In the genomic region with DNA sequence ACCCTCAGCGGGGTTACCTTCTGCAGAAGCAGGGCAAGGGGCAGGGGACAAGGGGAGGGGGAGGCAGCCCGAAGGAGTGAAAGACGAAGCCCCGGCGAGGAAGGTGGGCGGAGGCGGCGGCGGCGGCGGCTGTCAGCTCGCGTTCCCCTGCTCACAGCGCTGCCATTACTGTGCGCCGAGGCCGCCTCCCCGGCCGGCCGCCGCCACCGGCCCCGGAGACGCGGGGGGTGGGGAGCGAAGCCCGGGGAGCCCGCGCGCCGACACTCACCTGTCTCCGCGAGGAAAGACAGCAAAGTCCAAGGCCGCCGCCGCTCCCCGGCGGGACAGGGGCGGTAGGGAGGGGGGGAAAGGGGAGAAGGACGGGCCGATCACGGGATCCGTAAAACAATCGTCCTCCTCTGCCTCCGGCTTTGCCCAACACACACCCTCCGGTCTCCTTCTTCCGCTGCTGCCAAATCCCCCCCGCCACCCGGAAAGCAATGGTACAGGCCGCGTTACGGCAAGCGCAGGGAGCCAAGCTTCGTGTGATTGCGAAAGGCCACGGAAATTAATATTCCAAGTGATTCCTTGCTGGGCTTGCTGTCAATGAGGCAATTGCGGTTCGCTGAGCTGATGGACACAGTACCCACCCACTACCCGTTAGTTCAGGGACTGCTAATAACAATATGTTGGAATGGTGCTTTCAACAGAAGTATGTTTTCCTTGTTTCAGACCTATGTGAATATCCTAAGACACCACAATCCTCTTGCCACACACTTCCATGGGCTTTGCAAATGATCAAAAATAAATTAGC, we compare ENCODE assay signal across 1 cellular context.
TF ChIP-seq lines count a peak whose summit lies in the region.

A gene (minus strand): TSS at position 180 of the 793 bp plus-strand sequence. CDS start 19,024 bp downstream, outside the sequence.

TF ChIP-seq in HepG2, 621 proteins besides CTCF, POLR2A, EP300 and RAD21 (continued from another document and continues in another):
- TF ChIP-seq, protein P1, sequence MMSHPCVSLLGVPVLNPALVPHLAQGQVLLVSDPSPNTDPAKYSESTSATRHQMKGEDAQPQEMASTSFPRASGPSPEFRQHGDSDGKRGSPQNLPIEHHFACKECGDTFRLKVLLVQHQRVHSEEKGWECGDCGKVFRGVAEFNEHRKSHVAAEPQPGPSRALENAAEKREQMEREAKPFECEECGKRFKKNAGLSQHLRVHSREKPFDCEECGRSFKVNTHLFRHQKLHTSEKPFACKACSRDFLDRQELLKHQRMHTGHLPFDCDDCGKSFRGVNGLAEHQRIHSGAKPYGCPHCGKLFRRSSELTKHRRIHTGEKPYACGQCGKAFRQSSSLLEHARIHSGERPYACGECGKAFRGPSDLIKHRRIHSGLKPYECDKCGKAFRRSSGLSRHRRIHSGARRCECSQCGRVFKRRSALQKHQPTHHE (CRISPR knock-in tag; IDR thresholded peaks at IDR 0.05; ENCODE audit: borderline replicate concordance): 0 out of 2 replicates have a peak, but pooled peaks have one; percentile 69
- TF ChIP-seq, protein P2, sequence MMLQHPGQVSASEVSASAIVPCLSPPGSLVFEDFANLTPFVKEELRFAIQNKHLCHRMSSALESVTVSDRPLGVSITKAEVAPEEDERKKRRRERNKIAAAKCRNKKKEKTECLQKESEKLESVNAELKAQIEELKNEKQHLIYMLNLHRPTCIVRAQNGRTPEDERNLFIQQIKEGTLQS (CRISPR knock-in tag; IDR thresholded peaks at IDR 0.05): no peak
- TF ChIP-seq KLF11 (CRISPR knock-in tag; IDR thresholded peaks at IDR 0.05) (no peak), TSC22D2 (CRISPR knock-in tag; IDR thresholded peaks at IDR 0.05; ENCODE audit: borderline replicate concordance) (no peak), RORA (CRISPR knock-in tag; IDR thresholded peaks at IDR 0.05) (no peak), KLF13 (CRISPR knock-in tag; IDR thresholded peaks at IDR 0.05) (no peak), ZNF329 (CRISPR knock-in tag; IDR thresholded peaks at IDR 0.05; ENCODE audit: low read depth) (no peak), DPF2 (CRISPR knock-in tag; IDR thresholded peaks at IDR 0.05; ENCODE audit: borderline replicate concordance, low read depth) (no peak), SIX4 (CRISPR knock-in tag; IDR thresholded peaks at IDR 0.05) (no peak), ZNF441 (CRISPR knock-in tag; IDR thresholded peaks at IDR 0.05; ENCODE audit: borderline replicate concordance) (peak; percentile 66; the same call in 1 of the 2 replicates), HNRNPL (IDR thresholded peaks at IDR 0.05; ENCODE audit: low read depth, low read length) (no peak), EED (CRISPR knock-in tag; IDR thresholded peaks at IDR 0.05) (no peak), HOXA9 (CRISPR knock-in tag; IDR thresholded peaks at IDR 0.05; ENCODE audit: borderline replicate concordance) (no peak), ZNF12 (CRISPR knock-in tag; IDR thresholded peaks at IDR 0.05) (peak; percentile 67; the same call in 1 of the 2 replicates), IKZF1 (IDR thresholded peaks at IDR 0.05) (no peak), KAT8 (CRISPR knock-in tag; IDR thresholded peaks at IDR 0.05) (peak; percentile 90), CAMTA2 (CRISPR knock-in tag; IDR thresholded peaks at IDR 0.05; ENCODE audit: borderline replicate concordance) (no peak), ZNF251 (CRISPR knock-in tag; IDR thresholded peaks at IDR 0.05) (no peak), PAWR (CRISPR knock-in tag; IDR thresholded peaks at IDR 0.05; ENCODE audit: borderline replicate concordance) (no peak), MTF2 (CRISPR knock-in tag; IDR thresholded peaks at IDR 0.05; ENCODE audit: borderline replicate concordance) (0 out of 2 replicates have a peak, but pooled peaks have one; percentile 9), HNF4A (CRISPR knock-in tag; IDR thresholded peaks at IDR 0.05) (no peak; the same call in 1 of the 2 replicates), ZMYM3 (CRISPR knock-in tag; IDR thresholded peaks at IDR 0.05) (peak; percentile 80), AKAP8 (CRISPR knock-in tag; IDR thresholded peaks at IDR 0.05) (no peak), ZNF7 (CRISPR knock-in tag; IDR thresholded peaks at IDR 0.05) (no peak), ZNF775 (CRISPR knock-in tag; IDR thresholded peaks at IDR 0.05; ENCODE audit: borderline replicate concordance) (no peak), ZC3H4 (CRISPR knock-in tag; IDR thresholded peaks at IDR 0.05; ENCODE audit: borderline replicate concordance) (no peak), ZMYM4 (CRISPR knock-in tag; IDR thresholded peaks at IDR 0.05) (peak; percentile 92), KDM5A (IDR thresholded peaks at IDR 0.05; ENCODE audit: borderline replicate concordance, low read length) (peak; percentile 92), PRPF4 (IDR thresholded peaks at IDR 0.05; ENCODE audit: low read depth, low read length, poor library complexity, severe bottlenecking) (no peak), AGO1 (IDR thresholded peaks at IDR 0.05; ENCODE audit: low read depth, low read length, poor library complexity, severe bottlenecking) (no peak), MAF1 (CRISPR knock-in tag; IDR thresholded peaks at IDR 0.05; ENCODE audit: borderline replicate concordance) (peak; percentile 68; the same call in 1 of the 2 replicates), ZNF788 (CRISPR knock-in tag; IDR thresholded peaks at IDR 0.05; ENCODE audit: borderline replicate concordance) (peak; percentile 84)
- TF ChIP-seq, protein P3, sequence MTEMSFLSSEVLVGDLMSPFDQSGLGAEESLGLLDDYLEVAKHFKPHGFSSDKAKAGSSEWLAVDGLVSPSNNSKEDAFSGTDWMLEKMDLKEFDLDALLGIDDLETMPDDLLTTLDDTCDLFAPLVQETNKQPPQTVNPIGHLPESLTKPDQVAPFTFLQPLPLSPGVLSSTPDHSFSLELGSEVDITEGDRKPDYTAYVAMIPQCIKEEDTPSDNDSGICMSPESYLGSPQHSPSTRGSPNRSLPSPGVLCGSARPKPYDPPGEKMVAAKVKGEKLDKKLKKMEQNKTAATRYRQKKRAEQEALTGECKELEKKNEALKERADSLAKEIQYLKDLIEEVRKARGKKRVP (CRISPR knock-in tag; IDR thresholded peaks at IDR 0.05): peak in 1 of 2 experiments; percentile 52; a peak in 2 of 4 replicates
- TF ChIP-seq, protein P4, sequence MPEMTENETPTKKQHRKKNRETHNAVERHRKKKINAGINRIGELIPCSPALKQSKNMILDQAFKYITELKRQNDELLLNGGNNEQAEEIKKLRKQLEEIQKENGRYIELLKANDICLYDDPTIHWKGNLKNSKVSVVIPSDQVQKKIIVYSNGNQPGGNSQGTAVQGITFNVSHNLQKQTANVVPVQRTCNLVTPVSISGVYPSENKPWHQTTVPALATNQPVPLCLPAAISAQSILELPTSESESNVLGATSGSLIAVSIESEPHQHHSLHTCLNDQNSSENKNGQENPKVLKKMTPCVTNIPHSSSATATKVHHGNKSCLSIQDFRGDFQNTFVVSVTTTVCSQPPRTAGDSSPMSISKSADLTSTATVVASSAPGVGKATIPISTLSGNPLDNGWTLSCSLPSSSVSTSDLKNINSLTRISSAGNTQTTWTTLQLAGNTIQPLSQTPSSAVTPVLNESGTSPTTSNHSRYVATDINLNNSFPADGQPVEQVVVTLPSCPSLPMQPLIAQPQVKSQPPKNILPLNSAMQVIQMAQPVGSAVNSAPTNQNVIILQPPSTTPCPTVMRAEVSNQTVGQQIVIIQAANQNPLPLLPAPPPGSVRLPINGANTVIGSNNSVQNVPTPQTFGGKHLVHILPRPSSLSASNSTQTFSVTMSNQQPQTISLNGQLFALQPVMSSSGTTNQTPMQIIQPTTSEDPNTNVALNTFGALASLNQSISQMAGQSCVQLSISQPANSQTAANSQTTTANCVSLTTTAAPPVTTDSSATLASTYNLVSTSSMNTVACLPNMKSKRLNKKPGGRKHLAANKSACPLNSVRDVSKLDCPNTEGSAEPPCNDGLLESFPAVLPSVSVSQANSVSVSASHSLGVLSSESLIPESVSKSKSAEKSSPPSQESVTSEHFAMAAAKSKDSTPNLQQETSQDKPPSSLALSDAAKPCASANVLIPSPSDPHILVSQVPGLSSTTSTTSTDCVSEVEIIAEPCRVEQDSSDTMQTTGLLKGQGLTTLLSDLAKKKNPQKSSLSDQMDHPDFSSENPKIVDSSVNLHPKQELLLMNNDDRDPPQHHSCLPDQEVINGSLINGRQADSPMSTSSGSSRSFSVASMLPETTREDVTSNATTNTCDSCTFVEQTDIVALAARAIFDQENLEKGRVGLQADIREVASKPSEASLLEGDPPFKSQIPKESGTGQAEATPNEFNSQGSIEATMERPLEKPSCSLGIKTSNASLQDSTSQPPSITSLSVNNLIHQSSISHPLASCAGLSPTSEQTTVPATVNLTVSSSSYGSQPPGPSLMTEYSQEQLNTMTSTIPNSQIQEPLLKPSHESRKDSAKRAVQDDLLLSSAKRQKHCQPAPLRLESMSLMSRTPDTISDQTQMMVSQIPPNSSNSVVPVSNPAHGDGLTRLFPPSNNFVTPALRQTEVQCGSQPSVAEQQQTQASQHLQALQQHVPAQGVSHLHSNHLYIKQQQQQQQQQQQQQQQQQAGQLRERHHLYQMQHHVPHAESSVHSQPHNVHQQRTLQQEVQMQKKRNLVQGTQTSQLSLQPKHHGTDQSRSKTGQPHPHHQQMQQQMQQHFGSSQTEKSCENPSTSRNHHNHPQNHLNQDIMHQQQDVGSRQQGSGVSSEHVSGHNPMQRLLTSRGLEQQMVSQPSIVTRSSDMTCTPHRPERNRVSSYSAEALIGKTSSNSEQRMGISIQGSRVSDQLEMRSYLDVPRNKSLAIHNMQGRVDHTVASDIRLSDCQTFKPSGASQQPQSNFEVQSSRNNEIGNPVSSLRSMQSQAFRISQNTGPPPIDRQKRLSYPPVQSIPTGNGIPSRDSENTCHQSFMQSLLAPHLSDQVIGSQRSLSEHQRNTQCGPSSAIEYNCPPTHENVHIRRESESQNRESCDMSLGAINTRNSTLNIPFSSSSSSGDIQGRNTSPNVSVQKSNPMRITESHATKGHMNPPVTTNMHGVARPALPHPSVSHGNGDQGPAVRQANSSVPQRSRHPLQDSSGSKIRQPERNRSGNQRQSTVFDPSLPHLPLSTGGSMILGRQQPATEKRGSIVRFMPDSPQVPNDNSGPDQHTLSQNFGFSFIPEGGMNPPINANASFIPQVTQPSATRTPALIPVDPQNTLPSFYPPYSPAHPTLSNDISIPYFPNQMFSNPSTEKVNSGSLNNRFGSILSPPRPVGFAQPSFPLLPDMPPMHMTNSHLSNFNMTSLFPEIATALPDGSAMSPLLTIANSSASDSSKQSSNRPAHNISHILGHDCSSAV (CRISPR knock-in tag; IDR thresholded peaks at IDR 0.05; ENCODE audit: borderline replicate concordance): no peak
- TF ChIP-seq, protein P5, sequence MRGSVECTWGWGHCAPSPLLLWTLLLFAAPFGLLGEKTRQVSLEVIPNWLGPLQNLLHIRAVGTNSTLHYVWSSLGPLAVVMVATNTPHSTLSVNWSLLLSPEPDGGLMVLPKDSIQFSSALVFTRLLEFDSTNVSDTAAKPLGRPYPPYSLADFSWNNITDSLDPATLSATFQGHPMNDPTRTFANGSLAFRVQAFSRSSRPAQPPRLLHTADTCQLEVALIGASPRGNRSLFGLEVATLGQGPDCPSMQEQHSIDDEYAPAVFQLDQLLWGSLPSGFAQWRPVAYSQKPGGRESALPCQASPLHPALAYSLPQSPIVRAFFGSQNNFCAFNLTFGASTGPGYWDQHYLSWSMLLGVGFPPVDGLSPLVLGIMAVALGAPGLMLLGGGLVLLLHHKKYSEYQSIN (CRISPR knock-in tag; IDR thresholded peaks at IDR 0.05; ENCODE audit: borderline replicate concordance): no peak
- TF ChIP-seq, protein P6, sequence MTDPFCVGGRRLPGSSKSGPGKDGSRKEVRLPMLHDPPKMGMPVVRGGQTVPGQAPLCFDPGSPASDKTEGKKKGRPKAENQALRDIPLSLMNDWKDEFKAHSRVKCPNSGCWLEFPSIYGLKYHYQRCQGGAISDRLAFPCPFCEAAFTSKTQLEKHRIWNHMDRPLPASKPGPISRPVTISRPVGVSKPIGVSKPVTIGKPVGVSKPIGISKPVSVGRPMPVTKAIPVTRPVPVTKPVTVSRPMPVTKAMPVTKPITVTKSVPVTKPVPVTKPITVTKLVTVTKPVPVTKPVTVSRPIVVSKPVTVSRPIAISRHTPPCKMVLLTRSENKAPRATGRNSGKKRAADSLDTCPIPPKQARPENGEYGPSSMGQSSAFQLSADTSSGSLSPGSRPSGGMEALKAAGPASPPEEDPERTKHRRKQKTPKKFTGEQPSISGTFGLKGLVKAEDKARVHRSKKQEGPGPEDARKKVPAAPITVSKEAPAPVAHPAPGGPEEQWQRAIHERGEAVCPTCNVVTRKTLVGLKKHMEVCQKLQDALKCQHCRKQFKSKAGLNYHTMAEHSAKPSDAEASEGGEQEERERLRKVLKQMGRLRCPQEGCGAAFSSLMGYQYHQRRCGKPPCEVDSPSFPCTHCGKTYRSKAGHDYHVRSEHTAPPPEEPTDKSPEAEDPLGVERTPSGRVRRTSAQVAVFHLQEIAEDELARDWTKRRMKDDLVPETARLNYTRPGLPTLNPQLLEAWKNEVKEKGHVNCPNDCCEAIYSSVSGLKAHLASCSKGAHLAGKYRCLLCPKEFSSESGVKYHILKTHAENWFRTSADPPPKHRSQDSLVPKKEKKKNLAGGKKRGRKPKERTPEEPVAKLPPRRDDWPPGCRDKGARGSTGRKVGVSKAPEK (CRISPR knock-in tag; IDR thresholded peaks at IDR 0.05; ENCODE audit: borderline replicate concordance): no peak
- TF ChIP-seq, protein P7, sequence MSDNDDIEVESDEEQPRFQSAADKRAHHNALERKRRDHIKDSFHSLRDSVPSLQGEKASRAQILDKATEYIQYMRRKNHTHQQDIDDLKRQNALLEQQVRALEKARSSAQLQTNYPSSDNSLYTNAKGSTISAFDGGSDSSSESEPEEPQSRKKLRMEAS (IDR thresholded peaks at IDR 0.05): peak; percentile 79
- TF ChIP-seq, protein P8, sequence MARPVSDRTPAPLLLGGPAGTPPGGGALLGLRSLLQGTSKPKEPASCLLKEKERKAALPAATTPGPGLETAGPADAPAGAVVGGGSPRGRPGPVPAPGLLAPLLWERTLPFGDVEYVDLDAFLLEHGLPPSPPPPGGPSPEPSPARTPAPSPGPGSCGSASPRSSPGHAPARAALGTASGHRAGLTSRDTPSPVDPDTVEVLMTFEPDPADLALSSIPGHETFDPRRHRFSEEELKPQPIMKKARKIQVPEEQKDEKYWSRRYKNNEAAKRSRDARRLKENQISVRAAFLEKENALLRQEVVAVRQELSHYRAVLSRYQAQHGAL (CRISPR knock-in tag; IDR thresholded peaks at IDR 0.05; ENCODE audit: not compliant biosample characterization): no peak
- TF ChIP-seq, protein P9, sequence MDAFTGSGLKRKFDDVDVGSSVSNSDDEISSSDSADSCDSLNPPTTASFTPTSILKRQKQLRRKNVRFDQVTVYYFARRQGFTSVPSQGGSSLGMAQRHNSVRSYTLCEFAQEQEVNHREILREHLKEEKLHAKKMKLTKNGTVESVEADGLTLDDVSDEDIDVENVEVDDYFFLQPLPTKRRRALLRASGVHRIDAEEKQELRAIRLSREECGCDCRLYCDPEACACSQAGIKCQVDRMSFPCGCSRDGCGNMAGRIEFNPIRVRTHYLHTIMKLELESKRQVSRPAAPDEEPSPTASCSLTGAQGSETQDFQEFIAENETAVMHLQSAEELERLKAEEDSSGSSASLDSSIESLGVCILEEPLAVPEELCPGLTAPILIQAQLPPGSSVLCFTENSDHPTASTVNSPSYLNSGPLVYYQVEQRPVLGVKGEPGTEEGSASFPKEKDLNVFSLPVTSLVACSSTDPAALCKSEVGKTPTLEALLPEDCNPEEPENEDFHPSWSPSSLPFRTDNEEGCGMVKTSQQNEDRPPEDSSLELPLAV (CRISPR knock-in tag; conservative IDR thresholded peaks at IDR 0.05; ENCODE audit: low read depth): no peak
- TF ChIP-seq, protein P10, sequence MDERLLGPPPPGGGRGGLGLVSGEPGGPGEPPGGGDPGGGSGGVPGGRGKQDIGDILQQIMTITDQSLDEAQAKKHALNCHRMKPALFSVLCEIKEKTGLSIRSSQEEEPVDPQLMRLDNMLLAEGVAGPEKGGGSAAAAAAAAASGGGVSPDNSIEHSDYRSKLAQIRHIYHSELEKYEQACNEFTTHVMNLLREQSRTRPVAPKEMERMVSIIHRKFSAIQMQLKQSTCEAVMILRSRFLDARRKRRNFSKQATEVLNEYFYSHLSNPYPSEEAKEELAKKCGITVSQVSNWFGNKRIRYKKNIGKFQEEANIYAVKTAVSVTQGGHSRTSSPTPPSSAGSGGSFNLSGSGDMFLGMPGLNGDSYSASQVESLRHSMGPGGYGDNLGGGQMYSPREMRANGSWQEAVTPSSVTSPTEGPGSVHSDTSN (CRISPR knock-in tag; IDR thresholded peaks at IDR 0.05): no peak
